In the genomic region with DNA sequence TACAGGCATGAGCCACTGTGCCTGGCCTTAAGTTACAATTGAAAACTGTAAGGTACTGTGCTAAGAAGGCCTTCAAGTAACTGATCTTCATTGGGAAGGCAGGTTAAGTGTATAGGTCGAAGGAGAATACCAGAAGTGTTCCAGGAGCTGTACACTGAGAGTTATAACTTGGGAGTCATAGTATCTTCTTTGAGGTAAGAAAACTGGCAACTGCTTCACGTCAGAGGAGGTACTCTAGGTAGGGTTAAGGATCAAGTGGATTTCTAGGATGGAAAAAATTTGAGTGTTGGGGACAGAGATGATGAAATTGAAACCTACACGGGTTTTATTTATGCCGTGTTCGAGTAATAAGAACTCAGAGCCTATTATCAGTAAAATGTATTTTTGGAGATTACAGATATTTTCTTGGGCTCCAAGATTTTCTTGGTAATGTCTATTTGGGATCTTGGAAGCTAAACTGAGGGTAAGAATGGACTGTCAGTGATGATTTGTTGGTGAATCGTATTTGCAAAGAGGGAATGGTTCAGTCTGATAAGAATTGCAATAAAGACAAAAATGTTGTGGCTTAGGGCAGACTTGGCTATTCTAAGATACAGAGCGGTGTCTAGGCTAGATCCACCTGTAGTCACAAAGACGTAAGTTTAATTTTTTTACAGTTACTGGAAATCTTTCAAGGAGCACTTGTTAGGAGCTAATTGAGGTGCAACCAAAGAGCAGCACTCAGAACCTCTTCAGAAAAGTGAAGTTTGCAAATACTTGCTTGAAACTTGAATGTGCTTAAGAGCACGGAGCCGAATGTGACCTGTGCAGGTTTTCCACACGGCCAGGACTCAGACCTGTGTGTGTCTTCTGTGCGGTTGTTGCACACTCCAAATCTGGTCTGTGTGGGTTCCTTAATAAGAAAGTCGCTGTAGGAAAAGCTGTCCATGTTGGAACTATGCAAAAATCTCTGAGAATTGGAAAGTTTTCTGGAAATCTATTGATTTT, we compare ENCODE assay signal across 18 cellular contexts.
A peak's percentile ranks its signal among the peaks of the same experiment; 100 is the strongest.
DNase-seq lines count a peak whose midpoint lies in the region; ATAC-seq, FAIRE-seq and TF ChIP-seq lines count a peak whose summit lies in the region.
"Had no signal": no experiment of that assay in that cellular context is flagged by ENCODE, and none has a peak within 500 bp of the region (broad histone marks: within the 10 kb centered on the region; RNA-seq: fewer than 3 reads in every experiment).

No MANE protein-coding gene starts in this region.

- H3K9me3 ChIP-seq in GM12878 (replicated peaks; ENCODE audit: control insufficient read depth, insufficient read depth, low read length): no peaks in the 10 kb centered on the region; the same call in 1 of the 3 replicates
- no peaks in the 10 kb centered on the region for H3K9me3 ChIP-seq in lung (ENCODE audit: control insufficient read depth in 2 of 2, insufficient read depth in 1 of 2, low read length in 1 of 2)
- no peaks in the 10 kb centered on the region for H3K9me3 ChIP-seq in upper lobe of right lung

- SMC1A ChIA-PET in GM12878 (lab: Charles Lee; ENCODE audit: uncharacterized antibody, unreplicated experiment): interaction anchor here (0.9 to 2.7 kb wide), 5 partner anchors 8 to 98 kb away, joined by 3 to 10 read pairs (median 5); no protein-coding TSS in a partner anchor

- DNase-seq in DMS79 (lab: John Stamatoyannopoulos, UW) (peak; percentile 78), GM12878 (ENCODE audit: low read depth, low spot score) (no peak), lung (ENCODE audit: low spot score) (no peak), upper lobe of right lung (no peak), COR-L47 (lab: John Stamatoyannopoulos, UW) (no peak), NCI-H446 (lab: John Stamatoyannopoulos, UW) (no peak)
- no peak for DNase-seq in activated T-cell treated with anti-CD3 and anti-CD28 coated beads, Interleukin-2, amount 50 U/mL, for 48 hours
- DNase-seq: 8988T; CD8-positive, alpha-beta T cell; DMS 273 treated with DMSO at 0.1 percent for 48 hours; DMS53; GDM1; H7; HFFc6 had no signal

- in situ Hi-C loops in GM12878 (cut with MboI): no loop called here

- intact Hi-C loops in GM12878 (cut with micrococcal nuclease; ENCODE audit: unreplicated experiment) (loop anchor here (5.0 kb wide), 1 partner anchor 108 kb away; no protein-coding TSS in a partner anchor), upper lobe of right lung (cut with DNase I) (no loop called here)

- no peak for TF ChIP-seq EP300 in GM12878 (IDR thresholded peaks at IDR 0.05; ENCODE audit: borderline replicate concordance in 1 of 2, control insufficient read depth in 1 of 2, low read depth in 2 of 2, low read length in 2 of 2)

- H3K79me2 ChIP-seq in GM12878 (ENCODE audit: control insufficient read depth, insufficient read depth, low read length): no peaks in the 10 kb centered on the region

- no peak for TF ChIP-seq POLR2A in GM12878 (IDR thresholded peaks at IDR 0.05; ENCODE audit: low read depth, low read length)

- H3K4me1 ChIP-seq in GM12878 (ENCODE audit: control insufficient read depth, insufficient read depth, low read length): no peaks in the 10 kb centered on the region
- H3K4me1 ChIP-seq in lung (ENCODE audit: control insufficient read depth in 2 of 2, insufficient read depth in 2 of 2, low read length in 2 of 2): no peaks in the 10 kb centered on the region
- H3K4me1 ChIP-seq in upper lobe of right lung: no peaks in the 10 kb centered on the region

- FAIRE-seq in GM12878 (lab: Jason Lieb, UNC): no peak

- H4K20me1 ChIP-seq in GM12878 (ENCODE audit: control insufficient read depth, insufficient read depth): no peaks in the 10 kb centered on the region

- POLR2A ChIA-PET in GM12878 (lab: Charles Lee): interaction anchor here (1.1 kb wide), 1 partner anchor 9 kb away, joined by 4 read pairs; no protein-coding TSS in a partner anchor

- 92% methylated on average over 13 of the region's 13 CpGs for WGBS in GM12878 (ENCODE audit: insufficient coverage, insufficient replicate concordance, low lambda C conversion rate, missing lambda C conversion rate)
- WGBS in lung, 2 donors: 75 to 86% methylated on average over 13 of the region's 13 CpGs

- TSS peak; percentile 14 for BruUV-seq in GM12878 (replicated peaks; lab: Mats Ljungman, UMichigan)

- no peak overlapping the region for H3K4me3 ChIP-seq in GM12878
- H3K4me3 ChIP-seq in lung: no peak overlapping the region
- no peak overlapping the region for H3K4me3 ChIP-seq in upper lobe of right lung
- H3K4me3 ChIP-seq: BLaER1 treated with 17β-estradiol and CSF1 and Interleukin-3, amounts not matched to agents 10 nM and 100 nM; GM23338 had no signal

- TF ChIP-seq CTCF in GM12878 (IDR thresholded peaks at IDR 0.05 in 2 of 3, conservative IDR thresholded peaks at IDR 0.05 in 1 of 3; ENCODE audit: control insufficient read depth in 2 of 3, extremely low read depth in 1 of 3, insufficient read depth in 1 of 3, low read depth in 3 of 3, low read length in 3 of 3) (no peak), lung (IDR thresholded peaks at IDR 0.05; ENCODE audit: control extremely low read depth, extremely low read depth) (no peak), upper lobe of right lung (IDR thresholded peaks at IDR 0.05) (no peak)

- no peak overlapping the region for H3K27ac ChIP-seq in GM12878 (ENCODE audit: control insufficient read depth, insufficient read depth)
- H3K27ac ChIP-seq in lung (ENCODE audit: low read depth in 1 of 2, low read length in 1 of 2): no peak overlapping the region
- H3K27ac ChIP-seq in upper lobe of right lung: peak overlapping the region; percentile 32
- H3K27ac ChIP-seq: BLaER1 treated with 17β-estradiol and CSF1 and Interleukin-3, amounts not matched to agents 10 nM and 100 nM; HL-60 had no signal

- RAD21 ChIA-PET in GM12878 (lab: Charles Lee; ENCODE audit: unreplicated experiment): no interaction called here

- H3K36me3 ChIP-seq in GM12878 (ENCODE audit: control insufficient read depth in 2 of 2, insufficient read depth in 2 of 2, low read length in 1 of 2) (no peaks in the 10 kb centered on the region), lung (ENCODE audit: control insufficient read depth in 2 of 2, insufficient read depth in 2 of 2, low read length in 2 of 2) (no peaks in the 10 kb centered on the region), upper lobe of right lung (no peaks in the 10 kb centered on the region)

- CTCF ChIA-PET in GM12878 (lab: Yijun Ruan, JAX): interaction anchor here (0.5 to 0.6 kb wide), 2 partner anchors 103 to 520 kb away, joined by 3 to 6 read pairs; no protein-coding TSS in a partner anchor

- no peak overlapping the region for H3K4me2 ChIP-seq in GM12878 (ENCODE audit: control insufficient read depth, insufficient read depth)
- H3K4me2 ChIP-seq: GM23338 had no signal

- no peak for ATAC-seq in GM12878
- peak; percentile 67 for ATAC-seq in lung (ENCODE audit: insufficient read depth, low FRiP score)
- peak; percentile 89 for ATAC-seq in upper lobe of right lung
- ATAC-seq: CD8-positive, alpha-beta T cell; GM23338; HCT116 had no signal

- TF ChIP-seq RAD21 in GM12878 (IDR thresholded peaks at IDR 0.05; ENCODE audit: insufficient read depth, low read depth, low read length): no peak

- H3K27me3 ChIP-seq in GM12878 (replicated peaks in 1 of 2; ENCODE audit: control insufficient read depth in 2 of 2, insufficient read depth in 2 of 2, low read length in 1 of 2): no peaks in the 10 kb centered on the region
- no peaks in the 10 kb centered on the region for H3K27me3 ChIP-seq in lung (ENCODE audit: control insufficient read depth, insufficient read depth)
- no peaks in the 10 kb centered on the region for H3K27me3 ChIP-seq in upper lobe of right lung
- H3K27me3 ChIP-seq: BLaER1 treated with 17β-estradiol and CSF1 and Interleukin-3, amounts not matched to agents 10 nM and 100 nM had no signal

- H3K9ac ChIP-seq in GM12878 (ENCODE audit: control insufficient read depth, insufficient read depth, low read length): no peak overlapping the region
- H3K9ac ChIP-seq: BLaER1 treated with 17β-estradiol and CSF1 and Interleukin-3, amounts not matched to agents 10 nM and 100 nM had no signal

- no peak overlapping the region for H2AFZ ChIP-seq in GM12878 (ENCODE audit: control insufficient read depth, low read depth, low read length)
- H2AFZ ChIP-seq: GM23338 had no signal

TF ChIP-seq in GM12878, 131 proteins besides CTCF, POLR2A, EP300 and RAD21:
- TF ChIP-seq, protein P1, sequence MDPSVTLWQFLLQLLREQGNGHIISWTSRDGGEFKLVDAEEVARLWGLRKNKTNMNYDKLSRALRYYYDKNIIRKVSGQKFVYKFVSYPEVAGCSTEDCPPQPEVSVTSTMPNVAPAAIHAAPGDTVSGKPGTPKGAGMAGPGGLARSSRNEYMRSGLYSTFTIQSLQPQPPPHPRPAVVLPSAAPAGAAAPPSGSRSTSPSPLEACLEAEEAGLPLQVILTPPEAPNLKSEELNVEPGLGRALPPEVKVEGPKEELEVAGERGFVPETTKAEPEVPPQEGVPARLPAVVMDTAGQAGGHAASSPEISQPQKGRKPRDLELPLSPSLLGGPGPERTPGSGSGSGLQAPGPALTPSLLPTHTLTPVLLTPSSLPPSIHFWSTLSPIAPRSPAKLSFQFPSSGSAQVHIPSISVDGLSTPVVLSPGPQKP (IDR thresholded peaks at IDR 0.05; ENCODE audit: low read depth, low read length): no peak
- TF ChIP-seq CREM (IDR thresholded peaks at IDR 0.05; ENCODE audit: low read depth) (no peak), TCF12 (IDR thresholded peaks at IDR 0.05; ENCODE audit: low read depth, low read length) (no peak), CHD4 (IDR thresholded peaks at IDR 0.05) (no peak), STAT3 (IDR thresholded peaks at IDR 0.05; ENCODE audit: low read depth, low read length) (no peak), SMC3 (IDR thresholded peaks at IDR 0.05; ENCODE audit: borderline replicate concordance, low read length) (no peak), MYB (IDR thresholded peaks at IDR 0.05; ENCODE audit: borderline replicate concordance, low read depth, low read length) (no peak), PAX5 (IDR thresholded peaks at IDR 0.05; ENCODE audit: borderline replicate concordance, low read depth, low read length) (no peak), TCF3 (IDR thresholded peaks at IDR 0.05; ENCODE audit: borderline replicate concordance, insufficient read depth, low read depth, low read length) (no peak), SMAD1 (IDR thresholded peaks at IDR 0.05; ENCODE audit: low read depth, partially characterized antibody) (no peak), JUNB (IDR thresholded peaks at IDR 0.05) (no peak)
TF ChIP-seq in GM12878: peak in this region for 0.
